1 cellular context compared by ENCODE assay signal in the genomic region with DNA sequence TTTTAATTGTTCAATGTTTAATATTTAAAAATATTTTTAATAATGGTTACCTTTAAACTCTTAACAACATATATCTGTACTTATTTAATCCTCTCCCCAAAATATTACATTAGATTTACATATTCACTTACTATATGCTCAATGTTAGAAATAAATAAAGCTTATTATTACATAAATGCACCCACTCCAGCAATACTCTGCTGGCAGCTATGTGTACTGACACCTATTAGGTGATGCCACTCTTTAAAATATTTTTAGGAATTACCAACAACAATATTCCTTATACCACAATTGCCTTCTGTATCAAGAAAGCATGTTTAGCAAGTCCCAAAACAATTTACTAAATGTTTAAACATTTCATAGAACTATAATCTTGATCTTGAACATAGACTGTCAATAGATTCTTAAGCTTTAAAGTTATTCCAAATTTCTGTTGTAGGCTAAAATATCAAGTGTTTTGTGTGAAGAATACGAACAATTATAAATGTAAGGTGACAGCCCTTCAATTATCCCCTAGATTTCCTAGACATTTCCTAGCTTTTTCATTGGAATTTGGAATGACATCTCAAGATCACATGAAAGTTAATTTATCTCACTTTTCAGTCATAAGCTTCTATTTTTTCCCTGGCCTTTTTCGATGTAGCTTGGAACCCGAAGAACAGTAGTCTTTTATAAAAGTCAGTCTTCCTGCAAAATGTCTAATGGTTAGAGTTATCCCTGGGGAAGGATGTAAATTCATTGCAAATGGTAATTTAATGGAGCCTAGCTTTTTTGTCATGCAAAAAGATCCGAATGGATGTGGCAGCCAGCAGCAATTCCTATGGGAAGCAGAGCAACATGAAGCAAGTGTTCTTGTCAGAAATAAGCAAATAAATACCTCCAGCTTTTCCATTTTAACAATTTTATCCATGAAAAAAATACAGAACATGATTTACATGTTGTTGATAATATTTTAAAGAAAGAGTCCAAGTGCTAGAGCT.
TF ChIP-seq lines count a peak whose summit lies in the region.

No MANE protein-coding gene starts in this region.

TF ChIP-seq in GM23338, 12 proteins besides CTCF, POLR2A, EP300 and RAD21:
- TF ChIP-seq STAT1 (IDR thresholded peaks at IDR 0.05; ENCODE audit: unreplicated experiment) = no peak
- no peak for TF ChIP-seq ZNF114 (CRISPR knock-in tag; IDR thresholded peaks at IDR 0.05)
- TF ChIP-seq CREB1 (CRISPR knock-in tag; IDR thresholded peaks at IDR 0.05; ENCODE audit: low read depth) = no peak
- no peak for TF ChIP-seq EZH2 (IDR thresholded peaks at IDR 0.05; ENCODE audit: low read depth, unreplicated experiment)
- TF ChIP-seq, protein P1, sequence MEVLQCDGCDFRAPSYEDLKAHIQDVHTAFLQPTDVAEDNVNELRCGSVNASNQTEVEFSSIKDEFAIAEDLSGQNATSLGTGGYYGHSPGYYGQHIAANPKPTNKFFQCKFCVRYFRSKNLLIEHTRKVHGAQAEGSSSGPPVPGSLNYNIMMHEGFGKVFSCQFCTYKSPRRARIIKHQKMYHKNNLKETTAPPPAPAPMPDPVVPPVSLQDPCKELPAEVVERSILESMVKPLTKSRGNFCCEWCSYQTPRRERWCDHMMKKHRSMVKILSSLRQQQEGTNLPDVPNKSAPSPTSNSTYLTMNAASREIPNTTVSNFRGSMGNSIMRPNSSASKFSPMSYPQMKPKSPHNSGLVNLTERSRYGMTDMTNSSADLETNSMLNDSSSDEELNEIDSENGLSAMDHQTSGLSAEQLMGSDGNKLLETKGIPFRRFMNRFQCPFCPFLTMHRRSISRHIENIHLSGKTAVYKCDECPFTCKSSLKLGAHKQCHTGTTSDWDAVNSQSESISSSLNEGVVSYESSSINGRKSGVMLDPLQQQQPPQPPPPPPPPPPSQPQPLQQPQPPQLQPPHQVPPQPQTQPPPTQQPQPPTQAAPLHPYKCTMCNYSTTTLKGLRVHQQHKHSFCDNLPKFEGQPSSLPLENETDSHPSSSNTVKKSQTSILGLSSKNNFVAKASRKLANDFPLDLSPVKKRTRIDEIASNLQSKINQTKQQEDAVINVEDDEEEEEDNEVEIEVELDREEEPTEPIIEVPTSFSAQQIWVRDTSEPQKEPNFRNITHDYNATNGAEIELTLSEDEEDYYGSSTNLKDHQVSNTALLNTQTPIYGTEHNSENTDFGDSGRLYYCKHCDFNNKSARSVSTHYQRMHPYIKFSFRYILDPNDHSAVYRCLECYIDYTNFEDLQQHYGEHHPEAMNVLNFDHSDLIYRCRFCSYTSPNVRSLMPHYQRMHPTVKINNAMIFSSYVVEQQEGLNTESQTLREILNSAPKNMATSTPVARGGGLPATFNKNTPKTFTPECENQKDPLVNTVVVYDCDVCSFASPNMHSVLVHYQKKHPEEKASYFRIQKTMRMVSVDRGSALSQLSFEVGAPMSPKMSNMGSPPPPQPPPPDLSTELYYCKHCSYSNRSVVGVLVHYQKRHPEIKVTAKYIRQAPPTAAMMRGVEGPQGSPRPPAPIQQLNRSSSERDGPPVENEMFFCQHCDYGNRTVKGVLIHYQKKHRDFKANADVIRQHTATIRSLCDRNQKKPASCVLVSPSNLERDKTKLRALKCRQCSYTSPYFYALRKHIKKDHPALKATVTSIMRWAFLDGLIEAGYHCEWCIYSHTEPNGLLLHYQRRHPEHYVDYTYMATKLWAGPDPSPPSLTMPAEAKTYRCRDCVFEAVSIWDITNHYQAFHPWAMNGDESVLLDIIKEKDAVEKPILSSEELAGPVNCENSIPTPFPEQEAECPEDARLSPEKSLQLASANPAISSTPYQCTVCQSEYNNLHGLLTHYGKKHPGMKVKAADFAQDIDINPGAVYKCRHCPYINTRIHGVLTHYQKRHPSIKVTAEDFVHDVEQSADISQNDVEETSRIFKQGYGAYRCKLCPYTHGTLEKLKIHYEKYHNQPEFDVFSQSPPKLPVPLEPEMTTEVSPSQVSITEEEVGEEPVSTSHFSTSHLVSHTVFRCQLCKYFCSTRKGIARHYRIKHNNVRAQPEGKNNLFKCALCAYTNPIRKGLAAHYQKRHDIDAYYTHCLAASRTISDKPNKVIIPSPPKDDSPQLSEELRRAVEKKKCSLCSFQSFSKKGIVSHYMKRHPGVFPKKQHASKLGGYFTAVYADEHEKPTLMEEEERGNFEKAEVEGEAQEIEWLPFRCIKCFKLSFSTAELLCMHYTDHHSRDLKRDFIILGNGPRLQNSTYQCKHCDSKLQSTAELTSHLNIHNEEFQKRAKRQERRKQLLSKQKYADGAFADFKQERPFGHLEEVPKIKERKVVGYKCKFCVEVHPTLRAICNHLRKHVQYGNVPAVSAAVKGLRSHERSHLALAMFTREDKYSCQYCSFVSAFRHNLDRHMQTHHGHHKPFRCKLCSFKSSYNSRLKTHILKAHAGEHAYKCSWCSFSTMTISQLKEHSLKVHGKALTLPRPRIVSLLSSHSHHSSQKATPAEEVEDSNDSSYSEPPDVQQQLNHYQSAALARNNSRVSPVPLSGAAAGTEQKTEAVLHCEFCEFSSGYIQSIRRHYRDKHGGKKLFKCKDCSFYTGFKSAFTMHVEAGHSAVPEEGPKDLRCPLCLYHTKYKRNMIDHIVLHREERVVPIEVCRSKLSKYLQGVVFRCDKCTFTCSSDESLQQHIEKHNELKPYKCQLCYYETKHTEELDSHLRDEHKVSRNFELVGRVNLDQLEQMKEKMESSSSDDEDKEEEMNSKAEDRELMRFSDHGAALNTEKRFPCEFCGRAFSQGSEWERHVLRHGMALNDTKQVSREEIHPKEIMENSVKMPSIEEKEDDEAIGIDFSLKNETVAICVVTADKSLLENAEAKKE (CRISPR knock-in tag; IDR thresholded peaks at IDR 0.05) = no peak
- TF ChIP-seq, protein P2, sequence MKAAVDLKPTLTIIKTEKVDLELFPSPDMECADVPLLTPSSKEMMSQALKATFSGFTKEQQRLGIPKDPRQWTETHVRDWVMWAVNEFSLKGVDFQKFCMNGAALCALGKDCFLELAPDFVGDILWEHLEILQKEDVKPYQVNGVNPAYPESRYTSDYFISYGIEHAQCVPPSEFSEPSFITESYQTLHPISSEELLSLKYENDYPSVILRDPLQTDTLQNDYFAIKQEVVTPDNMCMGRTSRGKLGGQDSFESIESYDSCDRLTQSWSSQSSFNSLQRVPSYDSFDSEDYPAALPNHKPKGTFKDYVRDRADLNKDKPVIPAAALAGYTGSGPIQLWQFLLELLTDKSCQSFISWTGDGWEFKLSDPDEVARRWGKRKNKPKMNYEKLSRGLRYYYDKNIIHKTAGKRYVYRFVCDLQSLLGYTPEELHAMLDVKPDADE (IDR thresholded peaks at IDR 0.05) = no peak
- no peak for TF ChIP-seq JUNB (IDR thresholded peaks at IDR 0.05; ENCODE audit: unreplicated experiment)
- TF ChIP-seq POLR2AphosphoS5 (IDR thresholded peaks at IDR 0.05; ENCODE audit: low read depth) = no peak
- TF ChIP-seq NANOG (IDR thresholded peaks at IDR 0.05; ENCODE audit: borderline replicate concordance) = no peak
- TF ChIP-seq ZNF331 (CRISPR knock-in tag; IDR thresholded peaks at IDR 0.05; ENCODE audit: low read depth) = no peak
- TF ChIP-seq, protein P3, sequence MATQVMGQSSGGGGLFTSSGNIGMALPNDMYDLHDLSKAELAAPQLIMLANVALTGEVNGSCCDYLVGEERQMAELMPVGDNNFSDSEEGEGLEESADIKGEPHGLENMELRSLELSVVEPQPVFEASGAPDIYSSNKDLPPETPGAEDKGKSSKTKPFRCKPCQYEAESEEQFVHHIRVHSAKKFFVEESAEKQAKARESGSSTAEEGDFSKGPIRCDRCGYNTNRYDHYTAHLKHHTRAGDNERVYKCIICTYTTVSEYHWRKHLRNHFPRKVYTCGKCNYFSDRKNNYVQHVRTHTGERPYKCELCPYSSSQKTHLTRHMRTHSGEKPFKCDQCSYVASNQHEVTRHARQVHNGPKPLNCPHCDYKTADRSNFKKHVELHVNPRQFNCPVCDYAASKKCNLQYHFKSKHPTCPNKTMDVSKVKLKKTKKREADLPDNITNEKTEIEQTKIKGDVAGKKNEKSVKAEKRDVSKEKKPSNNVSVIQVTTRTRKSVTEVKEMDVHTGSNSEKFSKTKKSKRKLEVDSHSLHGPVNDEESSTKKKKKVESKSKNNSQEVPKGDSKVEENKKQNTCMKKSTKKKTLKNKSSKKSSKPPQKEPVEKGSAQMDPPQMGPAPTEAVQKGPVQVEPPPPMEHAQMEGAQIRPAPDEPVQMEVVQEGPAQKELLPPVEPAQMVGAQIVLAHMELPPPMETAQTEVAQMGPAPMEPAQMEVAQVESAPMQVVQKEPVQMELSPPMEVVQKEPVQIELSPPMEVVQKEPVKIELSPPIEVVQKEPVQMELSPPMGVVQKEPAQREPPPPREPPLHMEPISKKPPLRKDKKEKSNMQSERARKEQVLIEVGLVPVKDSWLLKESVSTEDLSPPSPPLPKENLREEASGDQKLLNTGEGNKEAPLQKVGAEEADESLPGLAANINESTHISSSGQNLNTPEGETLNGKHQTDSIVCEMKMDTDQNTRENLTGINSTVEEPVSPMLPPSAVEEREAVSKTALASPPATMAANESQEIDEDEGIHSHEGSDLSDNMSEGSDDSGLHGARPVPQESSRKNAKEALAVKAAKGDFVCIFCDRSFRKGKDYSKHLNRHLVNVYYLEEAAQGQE (IDR thresholded peaks at IDR 0.05; ENCODE audit: unreplicated experiment) = no peak
TF ChIP-seq in GM23338: peak in this region for 0.
